Comparison of ENCODE assay signal across 12 cellular contexts in the genomic region with DNA sequence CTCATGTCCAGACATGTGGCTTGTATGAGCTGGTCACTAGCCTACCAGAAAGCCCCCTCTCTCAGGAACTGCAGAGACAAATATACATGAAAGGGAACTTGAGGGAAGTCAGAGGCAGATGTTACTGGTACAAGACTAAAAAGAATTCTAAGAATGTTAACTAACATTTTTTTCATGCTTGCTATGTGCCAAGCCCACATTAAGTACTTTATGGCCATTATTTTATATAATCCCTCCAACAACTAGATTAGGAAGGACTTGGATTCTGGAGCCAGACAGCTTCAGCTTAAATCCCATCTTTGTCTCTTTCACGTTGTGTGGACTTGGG. TPM values are rescaled to one million over a fixed set of nuclear protein-coding genes. Genes with fewer than 3 reads are reported as not detected.
DNase-seq lines count a peak whose midpoint lies in the region; ATAC-seq, FAIRE-seq and TF ChIP-seq lines count a peak whose summit lies in the region.
"Had no signal": no experiment of that assay in that cellular context is flagged by ENCODE, and none has a peak within 500 bp of the region (broad histone marks: within the 10 kb centered on the region; RNA-seq: fewer than 3 reads in every experiment).

No MANE protein-coding gene starts in this region.

- no peak overlapping the region for H4K91ac ChIP-seq in H1 (replicated peaks; ENCODE audit: insufficient read length, low read length)

- H3K23ac ChIP-seq in H1 (ENCODE audit: insufficient read length) = no peak overlapping the region

- 95% methylated on average over 1 of the region's 1 CpG; no CpG with 5 or more reads in 1 of the 2 experiments for WGBS in H1 (ENCODE audit: extremely low coverage in 1 of 2, insufficient coverage in 1 of 2, insufficient read length in 1 of 2, insufficient replicate concordance in 2 of 2, low coverage in 1 of 2, low lambda C conversion rate in 2 of 2, missing lambda C conversion rate in 1 of 2), 2 experiments
- WGBS in smooth muscle cell (ENCODE audit: low lambda C conversion rate) = 20% methylated on average over 1 of the region's 1 CpG
- 69 to 73% methylated on average over 1 of the region's 1 CpG for WGBS in transverse colon (ENCODE audit: low coverage in 1 of 2), 2 donors

- H3K4me1 ChIP-seq in Peyer's patch (peaks cover 0 to 17% (median 11%) of the 10 kb centered on the region in 4 donors), H1 (replicated peaks in 1 of 4; ENCODE audit: control insufficient read depth in 3 of 4, insufficient read depth in 4 of 4, low read length in 3 of 4) (peaks cover 10 to 20% (median 13%) of the 10 kb centered on the region in 4 experiments; a peak in 6 of 7 replicates), smooth muscle cell (ENCODE audit: low read depth) (peaks cover 12% of the 10 kb centered on the region), transverse colon (peaks cover 0 to 17% (median 14%) of the 10 kb centered on the region in 4 donors)

- in situ Hi-C loops in transverse colon (cut with MboI; ENCODE audit: low pct_ligation_motif_present in 1 of 4, low pct_unique_long_range_greater_than_20kb in 1 of 4, low sequenced_read_pairs in 3 of 4) = no loop called here

- CTCF ChIA-PET in H1 (lab: Charles Lee; ENCODE audit: partially characterized antibody) = interaction anchor here (0.9 to 1.4 kb wide), 3 partner anchors 10 to 57 kb away, joined by 3 to 6 read pairs (median 4); no protein-coding TSS in a partner anchor

- intact Hi-C loops in transverse colon (cut with DNase I; ENCODE audit: low total_unique reads) = no loop called here

- H3K27ac ChIP-seq in Peyer's patch = peak overlapping the region in 3 of 4 donors; percentile 1 to 76 (median 42)
- no peak overlapping the region for H3K27ac ChIP-seq in H1 (ENCODE audit: low read depth, low read length)
- peak overlapping the region; percentile 56 for H3K27ac ChIP-seq in smooth muscle cell (ENCODE audit: low read depth)
- no peak overlapping the region for H3K27ac ChIP-seq in transverse colon

- H3K27me3 Mint-ChIP-seq in immature natural killer cell (ENCODE audit: low read depth in 3 of 3) = peaks cover 2 to 6% (median 2%) of the 10 kb centered on the region in 3 donors

- H2AK5ac ChIP-seq in H1 (ENCODE audit: low read depth, low read length) = no peak overlapping the region

- DNase-seq in GM03348 (ENCODE audit: low spot score) (peak; percentile 20), Peyer's patch (no peak), H1 (ENCODE audit: low read depth in 1 of 2, low spot score in 2 of 2) (no peak), smooth muscle cell (lab: John Stamatoyannopoulos, UW; ENCODE audit: unreplicated experiment) (no peak), transverse colon (no peak), immature natural killer cell (no peak), NCI-H1105 (lab: John Stamatoyannopoulos, UW) (no peak)
- DNase-seq: aorta; natural killer cell; NCI-H526; stimulated activated CD8-positive, alpha-beta memory T cell treated with anti-CD3 and anti-CD28 coated beads, Interleukin-4, amount 100 ng/mL, for 48 hours had no signal

- H2AFZ ChIP-seq in H1 (ENCODE audit: low read length) (no peak overlapping the region), smooth muscle cell (ENCODE audit: low read depth) (no peak overlapping the region)

- H3K18ac ChIP-seq in H1 (ENCODE audit: extremely low read depth, low read length) = no peak overlapping the region

- H4K5ac ChIP-seq in H1 (ENCODE audit: insufficient read length, low read depth, low read length) = no peak overlapping the region

- H3K27me3 ChIP-seq in Peyer's patch (no peaks in the 10 kb centered on the region), H1 (replicated peaks in 1 of 4; ENCODE audit: control insufficient read depth in 3 of 4, extremely low read depth in 1 of 4, insufficient read depth in 3 of 4, low read length in 3 of 4) (no peaks in the 10 kb centered on the region), smooth muscle cell (ENCODE audit: low read depth) (no peaks in the 10 kb centered on the region), transverse colon (no peaks in the 10 kb centered on the region)

- H4K8ac ChIP-seq in H1 (ENCODE audit: extremely low read depth, insufficient read depth, low read length) = no peak overlapping the region; the same call in 1 of the 2 replicates

- H3F3A ChIP-seq in smooth muscle cell (ENCODE audit: low read depth) = no peaks in the 10 kb centered on the region

- H3K79me1 ChIP-seq in H1 (ENCODE audit: low read depth, low read length) = peaks cover 19% of the 10 kb centered on the region; the same call in 1 of the 2 replicates

- no peak overlapping the region for H2BK12ac ChIP-seq in H1 (ENCODE audit: low read depth, low read length)

- no peaks in the 10 kb centered on the region for H3K9me3 Mint-ChIP-seq in immature natural killer cell
- H3K9me3 Mint-ChIP-seq: natural killer cell had no signal

- H3K14ac ChIP-seq in H1 (ENCODE audit: insufficient read length) = no peak overlapping the region

- H3K79me2 ChIP-seq in H1 (ENCODE audit: control insufficient read depth in 1 of 2, insufficient read depth in 2 of 2, low read length in 2 of 2) (peaks cover 0 to 70% of the 10 kb centered on the region in 2 experiments; a peak in 3 of 4 replicates), smooth muscle cell (ENCODE audit: low read depth) (no peaks in the 10 kb centered on the region)

- H3K4me2 ChIP-seq in H1 (ENCODE audit: insufficient read depth in 1 of 2, low read depth in 2 of 2, low read length in 2 of 2) = 0 out of 4 replicates have a peak overlapping the region, but pooled peaks of 1 of the 2 experiments have one; percentile 2
- peak overlapping the region; percentile 37 for H3K4me2 ChIP-seq in smooth muscle cell

- no peak for TF ChIP-seq RAD21 in H1 (IDR thresholded peaks at IDR 0.05 in 1 of 2, conservative IDR thresholded peaks at IDR 0.05 in 1 of 2; ENCODE audit: low read depth in 2 of 2, low read length in 2 of 2)

- H4K20me1 ChIP-seq in H1 (replicated peaks in 1 of 2; ENCODE audit: control insufficient read depth in 1 of 2, insufficient read depth in 2 of 2, low read length in 2 of 2) = peaks cover 0 to 16% of the 10 kb centered on the region in 2 experiments
- no peaks in the 10 kb centered on the region for H4K20me1 ChIP-seq in smooth muscle cell (ENCODE audit: low read depth)

- H3K36me3 ChIP-seq in Peyer's patch (no peaks in the 10 kb centered on the region), H1 (ENCODE audit: control insufficient read depth in 2 of 4, insufficient read depth in 4 of 4, low read length in 3 of 4) (peaks cover 16 to 38% (median 21%) of the 10 kb centered on the region in 4 experiments; a peak in 7 of 8 replicates), smooth muscle cell (ENCODE audit: low read depth) (no peaks in the 10 kb centered on the region), transverse colon (no peaks in the 10 kb centered on the region)

- no peak overlapping the region for H2BK15ac ChIP-seq in H1 (ENCODE audit: low read length)

- peak overlapping the region; percentile 64; the same call in 1 of the 2 replicates for H2BK5ac ChIP-seq in H1 (ENCODE audit: low read depth, low read length)

- H3K4me3 ChIP-seq in Peyer's patch = no peak overlapping the region
- no peak overlapping the region for H3K4me3 ChIP-seq in H1 (ENCODE audit: extremely low read depth in 1 of 4, insufficient read depth in 2 of 4, low read depth in 3 of 4, low read length in 4 of 4)
- H3K4me3 ChIP-seq in smooth muscle cell = no peak overlapping the region
- H3K4me3 ChIP-seq in transverse colon = no peak overlapping the region

- H2BK20ac ChIP-seq in H1 (ENCODE audit: low read length) = no peak overlapping the region

- POLR2A ChIA-PET in H1 (lab: Charles Lee; ENCODE audit: partially characterized antibody) = interaction anchor here (1.0 to 2.2 kb wide), 6 partner anchors 8 to 57 kb away, joined by 3 to 7 read pairs (median 4); no protein-coding TSS in a partner anchor

- H3K9ac ChIP-seq in H1 (replicated peaks in 1 of 4; ENCODE audit: extremely low read depth in 1 of 4, low read depth in 3 of 4, low read length in 3 of 4) (no peak overlapping the region; a peak in 1 of 7 replicates), smooth muscle cell (ENCODE audit: low read depth) (no peak overlapping the region)

- H2BK120ac ChIP-seq in H1 (replicated peaks; ENCODE audit: low read depth, low read length) = no peak overlapping the region

- no peak overlapping the region for H3K27ac Mint-ChIP-seq in immature natural killer cell
- H3K27ac Mint-ChIP-seq: natural killer cell had no signal

- H3K36me3 Mint-ChIP-seq in immature natural killer cell = peaks cover 0 to 4% (median 3%) of the 10 kb centered on the region in 3 donors
- H3K36me3 Mint-ChIP-seq: natural killer cell had no signal

- H3K4ac ChIP-seq in H1 (replicated peaks; ENCODE audit: insufficient read length, low read depth, low read length) = no peak overlapping the region

- no peak for ATAC-seq in GM21381 (IDR thresholded peaks at IDR 0.05; ENCODE audit: unreplicated experiment)
- ATAC-seq: natural killer cell had no signal

- FAIRE-seq in H1 (lab: Jason Lieb, UNC) = no peak

- no peak overlapping the region for H3K56ac ChIP-seq in H1 (replicated peaks; ENCODE audit: insufficient read length, low read depth, low read length)

- TF ChIP-seq CTCF in Peyer's patch (IDR thresholded peaks at IDR 0.05) = no peak
- TF ChIP-seq CTCF in H1 (IDR thresholded peaks at IDR 0.05; ENCODE audit: control extremely low read depth in 1 of 3, insufficient read depth in 1 of 3, low read depth in 1 of 3, low read length in 3 of 3) = no peak
- no peak for TF ChIP-seq CTCF in smooth muscle cell (IDR thresholded peaks at IDR 0.05; ENCODE audit: borderline replicate concordance, insufficient read depth, poor library complexity, severe bottlenecking)
- TF ChIP-seq CTCF in transverse colon (IDR thresholded peaks at IDR 0.05) = no peak

- H3K4me1 Mint-ChIP-seq in immature natural killer cell = peaks cover 0 to 18% of the 10 kb centered on the region in 2 donors

- no peaks in the 10 kb centered on the region for H3K23me2 ChIP-seq in H1 (ENCODE audit: low read depth, low read length)

- no peaks in the 10 kb centered on the region for H3K9me3 ChIP-seq in Peyer's patch
- H3K9me3 ChIP-seq in H1 (ENCODE audit: insufficient read depth in 2 of 2, low read depth in 1 of 2, low read length in 1 of 2) = no peaks in the 10 kb centered on the region
- no peaks in the 10 kb centered on the region for H3K9me3 ChIP-seq in smooth muscle cell (replicated peaks; ENCODE audit: low read depth)
- H3K9me3 ChIP-seq in transverse colon = no peaks in the 10 kb centered on the region

- TF ChIP-seq EP300 in H1 (IDR thresholded peaks at IDR 0.05; ENCODE audit: borderline replicate concordance in 1 of 2, low read depth in 2 of 2, low read length in 2 of 2) = no peak
- TF ChIP-seq EP300 in transverse colon (IDR thresholded peaks at IDR 0.05; ENCODE audit: low read depth) = no peak

- no peak for TF ChIP-seq POLR2A in Peyer's patch (IDR thresholded peaks at IDR 0.05)
- TF ChIP-seq POLR2A in H1 (IDR thresholded peaks at IDR 0.05; ENCODE audit: control extremely low read depth in 1 of 2, low read depth in 2 of 2, low read length in 2 of 2) = no peak
- TF ChIP-seq POLR2A in transverse colon (IDR thresholded peaks at IDR 0.05) = no peak

- no peak overlapping the region for H3K4me3 Mint-ChIP-seq in immature natural killer cell
- H3K4me3 Mint-ChIP-seq: natural killer cell had no signal

RNA-seq across cellular contexts. Expression of a gene that starts 24.6 kb away (rescaled TPM):
- under 1 TPM; 0.35 to 0.83 (median 0.46) TPM for total RNA-seq in Peyer's patch
- 27.3 and 29.5 TPM in 2 replicates for total RNA-seq in H1 (2021; fragmentation: NEBNext Ultra II Directional; extraction: Animal tissue kit (Norgen Biotek cat#: 25700))
- 16.5 and 21.0 TPM in 2 replicates for polyA plus RNA-seq in H1 (2011; rRNA removed)
- polyA plus RNA-seq in H1 (2011; cell fraction: cytosol; rRNA removed) = 17.9 TPM
- 15.4 TPM for polyA plus RNA-seq in H1 (2011; cell fraction: nucleus; rRNA removed)
- polyA plus RNA-seq in H1 (2012, experiment 1 of 2) = 19.8 to 23.0 TPM (median 20.7 TPM) in 4 replicates
- 9.0 TPM for polyA plus RNA-seq in H1 (2012, experiment 2 of 2)
- polyA plus RNA-seq in H1 (2013, experiment 1 of 2) = 19.0 TPM
- 19.0 TPM for polyA plus RNA-seq in H1 (2013, experiment 2 of 2)
- polyA minus RNA-seq in H1 (2011; rRNA and poly(A)+ RNA removed) = 26.2 and 28.0 TPM in 2 replicates
- polyA minus RNA-seq in H1 (2011; cell fraction: cytosol; rRNA and poly(A)+ RNA removed) = 13.6 TPM
- polyA minus RNA-seq in H1 (2011; cell fraction: nucleus; rRNA and poly(A)+ RNA removed) = 15.7 TPM
- total RNA-seq in smooth muscle cell = 2.7 and 4.4 TPM in 2 replicates
- 1.2 and 1.8 TPM in 2 replicates for polyA plus RNA-seq in smooth muscle cell
- total RNA-seq in transverse colon = 1 to 10 TPM in 1 of 4 donors, under 1 TPM in 1, not detected in 2; 0.41 to 1.3 TPM
- polyA plus RNA-seq in immature natural killer cell = 1 to 10 TPM in 2 of 3 donors, under 1 TPM in 1; 0.98 to 1.4 (median 1.3) TPM

Comparison
In these comparisons a context has a peak if more than half of its experiments do, and no peak if none do; other contexts are left out.
1. H3K27ac ChIP-seq: peak in Peyer's patch (3 of 4) and smooth muscle cell (single experiment); none in H1 (single experiment) and transverse colon (0 of 4).